Comparison of ENCODE assay signal across 30 cellular contexts in the genomic region with DNA sequence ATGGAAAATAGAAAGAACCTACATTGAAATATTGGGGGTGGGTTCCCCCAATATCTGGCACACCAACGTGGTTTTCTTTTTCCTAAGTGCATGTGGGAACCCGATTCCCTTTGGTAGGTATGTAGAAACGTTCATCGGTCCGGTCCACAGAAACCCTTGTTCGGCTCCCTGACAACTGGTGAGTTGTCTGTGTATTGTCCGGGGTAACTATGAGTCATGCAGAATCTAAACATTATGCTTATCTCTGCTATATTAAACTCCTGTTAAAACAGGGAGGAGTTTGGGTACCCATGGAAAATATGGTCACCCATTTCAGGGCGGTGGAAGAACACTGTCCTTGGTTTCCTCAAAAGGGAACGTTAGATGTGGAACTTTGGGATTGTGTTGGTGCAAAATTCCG. TPM values are rescaled to one million over a fixed set of nuclear protein-coding genes. Genes with fewer than 3 reads are reported as not detected.
DNase-seq lines count a peak whose midpoint lies in the region; ATAC-seq and TF ChIP-seq lines count a peak whose summit lies in the region.
"Had no signal": no experiment of that assay in that cellular context is flagged by ENCODE, and none has a peak within 500 bp of the region (broad histone marks: within the 10 kb centered on the region; RNA-seq: fewer than 3 reads in every experiment).

No MANE protein-coding gene starts in this region.

- 49 to 52% methylated on average over 10 of the region's 10 CpGs for WGBS in GM23248 (ENCODE audit: low coverage in 1 of 2, low lambda C conversion rate in 2 of 2, missing lambda C conversion rate in 2 of 2), 2 experiments
- WGBS in IMR-90 (ENCODE audit: extremely low coverage in 2 of 2, insufficient read length in 1 of 2), 2 experiments, result no CpG with 5 or more reads among the region's 10 CpGs
- WGBS in mammary epithelial cell (ENCODE audit: low coverage, missing lambda C conversion rate), result 74% methylated on average over 10 of the region's 10 CpGs

- H3K4me3 Mint-ChIP-seq in activated naive CD4-positive, alpha-beta T cell treated with anti-CD3 and anti-CD28 coated beads for 36 hours, result no peak overlapping the region
- H3K4me3 Mint-ChIP-seq: activated CD4-positive, alpha-beta T cell treated with anti-CD3 and anti-CD28 coated beads, Interleukin-2, amount 10 ng/mL, durations not matched to agents 24 days and 14 days; neural crest cell; WTC11 had no signal

- H2BK15ac ChIP-seq in IMR-90 (ENCODE audit: low read depth, low read length), result no peak overlapping the region

- POLR2A ChIA-PET in IMR-90 (lab: Charles Lee; ENCODE audit: unreplicated experiment), result no interaction called here

- H4K20me1 ChIP-seq in GM23248 (ENCODE audit: insufficient read depth) (no peaks in the 10 kb centered on the region), IMR-90 (ENCODE audit: insufficient read depth, low read length) (no peaks in the 10 kb centered on the region), mammary epithelial cell (ENCODE audit: insufficient read depth, low read length) (no peaks in the 10 kb centered on the region)

- in situ Hi-C loops in GM23248 (cut with MboI) (no loop called here), IMR-90 (cut with MboI; ENCODE audit: low sequenced_read_pairs) (no loop called here), mammary epithelial cell (cut with MboI; ENCODE audit: low sequenced_read_pairs in 2 of 2) (no loop called here)

- no peak overlapping the region for H3K27ac ChIP-seq in GM23248
- H3K27ac ChIP-seq in IMR-90 (ENCODE audit: insufficient read depth, low read length), result no peak overlapping the region
- no peak overlapping the region for H3K27ac ChIP-seq in mammary epithelial cell (ENCODE audit: insufficient read depth, low read depth, low read length)
- H3K27ac ChIP-seq: left lung, ovary, Peyer's patch, SJSA1, suprapubic skin, upper lobe of right lung had no signal

- H3K9me2 ChIP-seq in GM23248 (ENCODE audit: insufficient read depth), result no peaks in the 10 kb centered on the region

- H3K36me3 ChIP-seq in GM23248 (ENCODE audit: low read depth), result no peaks in the 10 kb centered on the region
- H3K36me3 ChIP-seq in IMR-90 (ENCODE audit: control insufficient read depth, insufficient read depth, low read length), result no peaks in the 10 kb centered on the region
- H3K36me3 ChIP-seq in mammary epithelial cell (ENCODE audit: insufficient read depth, low read length), result no peaks in the 10 kb centered on the region
- H3K36me3 ChIP-seq: left lung, ovary, Peyer's patch, SJSA1, suprapubic skin, upper lobe of right lung had no signal

- no peak overlapping the region for H2BK5ac ChIP-seq in IMR-90 (ENCODE audit: low read depth, low read length, poor library complexity, severe bottlenecking)

- H3K4me1 Mint-ChIP-seq in activated naive CD4-positive, alpha-beta T cell treated with anti-CD3 and anti-CD28 coated beads for 36 hours (ENCODE audit: low read depth), result no peaks in the 10 kb centered on the region
- H3K4me1 Mint-ChIP-seq: activated CD4-positive, alpha-beta T cell treated with anti-CD3 and anti-CD28 coated beads, Interleukin-2, amount 10 ng/mL, durations not matched to agents 24 days and 14 days; neural crest cell had no signal

- no peak overlapping the region for H2BK120ac ChIP-seq in IMR-90 (ENCODE audit: low read depth, low read length)

- no peak for ATAC-seq in IMR-90 (ENCODE audit: low read depth)
- ATAC-seq: left lung, upper lobe of right lung had no signal

- H3K27me3 Mint-ChIP-seq in activated naive CD4-positive, alpha-beta T cell treated with anti-CD3 and anti-CD28 coated beads for 36 hours (ENCODE audit: low read depth), result peaks cover 4% of the 10 kb centered on the region

- peaks cover 16% of the 10 kb centered on the region; the same call in 1 of the 2 replicates for H3K27me3 ChIP-seq in GM23248 (replicated peaks; ENCODE audit: insufficient read depth)
- peaks cover 16% of the 10 kb centered on the region for H3K27me3 ChIP-seq in IMR-90 (ENCODE audit: control insufficient read depth, insufficient read depth, low read length)
- no peaks in the 10 kb centered on the region for H3K27me3 ChIP-seq in mammary epithelial cell (ENCODE audit: insufficient read depth, low read length)
- H3K27me3 ChIP-seq: ovary, Peyer's patch, upper lobe of right lung had no signal

- H3K27ac Mint-ChIP-seq in activated naive CD4-positive, alpha-beta T cell treated with anti-CD3 and anti-CD28 coated beads for 36 hours, result no peak overlapping the region
- H3K27ac Mint-ChIP-seq: activated CD4-positive, alpha-beta T cell treated with anti-CD3 and anti-CD28 coated beads, Interleukin-2, amount 10 ng/mL, durations not matched to agents 24 days and 14 days; WTC11 had no signal

- TF ChIP-seq POLR2A in IMR-90 (IDR thresholded peaks at IDR 0.05; ENCODE audit: low read depth, low read length), result no peak

- H3K4me3 ChIP-seq in GM23248 (no peak overlapping the region), IMR-90 (ENCODE audit: insufficient read depth, low read depth, low read length) (no peak overlapping the region), mammary epithelial cell (replicated peaks in 1 of 3; ENCODE audit: insufficient read depth in 1 of 3, low read depth in 2 of 3, low read length in 3 of 3) (no peak overlapping the region), fibroblast of villous mesenchyme (ENCODE audit: low read depth, low read length) (no peak overlapping the region)
- H3K4me3 ChIP-seq: left lung, ovary, Peyer's patch, SJSA1, suprapubic skin, upper lobe of right lung had no signal

- H3K9me3 ChIP-seq in GM23248 (ENCODE audit: low read depth) (no peaks in the 10 kb centered on the region), IMR-90 (ENCODE audit: control insufficient read depth, insufficient read depth, low read length) (0 out of 2 replicates have a peak, but pooled peaks cover 1% of the 10 kb centered on the region), mammary epithelial cell (replicated peaks; ENCODE audit: insufficient read depth, low read length) (peaks cover 6% of the 10 kb centered on the region)
- H3K9me3 ChIP-seq: left lung, ovary, suprapubic skin, upper lobe of right lung had no signal

- dilution Hi-C loops in IMR-90 (cut with HindIII; ENCODE audit: low sequenced_read_pairs, unreplicated experiment) (no loop called here), mammary epithelial cell (cut with HindIII; ENCODE audit: low sequenced_read_pairs) (no loop called here)

- H4K8ac ChIP-seq in IMR-90 (ENCODE audit: low read depth in 2 of 2, low read length in 2 of 2), result no peak overlapping the region

- H3K36me3 Mint-ChIP-seq in activated naive CD4-positive, alpha-beta T cell treated with anti-CD3 and anti-CD28 coated beads for 36 hours (ENCODE audit: low read depth), result no peaks in the 10 kb centered on the region

- no peak overlapping the region for H2AK9ac ChIP-seq in IMR-90 (replicated peaks; ENCODE audit: low read depth, low read length, poor library complexity)

- H2AK5ac ChIP-seq in IMR-90 (ENCODE audit: low read depth, low read length), result no peak overlapping the region

- H4K5ac ChIP-seq in IMR-90 (ENCODE audit: low read depth, low read length), result no peak overlapping the region

- peak; percentile 35 for DNase-seq in GM23248
- DNase-seq in IMR-90, result peak; percentile 32
- DNase-seq in mammary epithelial cell, result peak; percentile 34
- DNase-seq in fibroblast of villous mesenchyme (ENCODE audit: low read depth), result peak; percentile 6
- DNase-seq in activated naive CD4-positive, alpha-beta T cell treated with anti-CD3 and anti-CD28 coated beads for 36 hours, result no peak
- no peak for DNase-seq in NCI-H1694 treated with DMSO at 0.1 percent for 48 hours (lab: John Stamatoyannopoulos, UW)
- DNase-seq in NCI-H1092 treated with DMSO at 0.1 percent for 48 hours (lab: John Stamatoyannopoulos, UW), result no peak
- DNase-seq: activated CD4-positive, alpha-beta T cell treated with anti-CD3 and anti-CD28 coated beads, Interleukin-2, amount 10 ng/mL, durations not matched to agents 24 days and 14 days; activated effector memory CD4-positive, alpha-beta T cell treated with anti-CD3 and anti-CD28 coated beads, Interleukin-2, amount 50 U/mL, for 16 hours; activated T-cell treated with anti-CD3 and anti-CD28 coated beads, Interleukin-2, amount 50 U/mL, for 1 hour; C1 segment of cervical spinal cord; DMS153; GDM1; glutamatergic neuron; KG1; left lung; MM.1S; NCI-H1436 treated with DMSO at 0.1 percent for 48 hours; NCI-H345; ovary; Peyer's patch; stimulated activated naive CD4-positive, alpha-beta T cell treated with Interleukin-2 at 50 U/mL for 16 hours; upper lobe of right lung had no signal

- no peaks in the 10 kb centered on the region for H3K9me3 Mint-ChIP-seq in activated naive CD4-positive, alpha-beta T cell treated with anti-CD3 and anti-CD28 coated beads for 36 hours
- H3K9me3 Mint-ChIP-seq: activated CD4-positive, alpha-beta T cell treated with anti-CD3 and anti-CD28 coated beads, Interleukin-2, amount 10 ng/mL, durations not matched to agents 24 days and 14 days had no signal

- no peaks in the 10 kb centered on the region for H3F3A ChIP-seq in GM23248 (ENCODE audit: insufficient read depth)

- H2AFZ ChIP-seq in GM23248, result no peak overlapping the region
- no peak overlapping the region for H2AFZ ChIP-seq in IMR-90 (replicated peaks; ENCODE audit: low read length, poor library complexity)
- no peak overlapping the region for H2AFZ ChIP-seq in mammary epithelial cell (ENCODE audit: low read depth, low read length)

- no peak overlapping the region for H4K91ac ChIP-seq in IMR-90 (ENCODE audit: insufficient read depth, low read depth, low read length)

- H3K56ac ChIP-seq in IMR-90 (ENCODE audit: extremely low read depth, insufficient read depth, low read length), result no peak overlapping the region

- no peaks in the 10 kb centered on the region for H3K9me1 ChIP-seq in IMR-90 (ENCODE audit: insufficient read depth, low read length)

- BruUV-seq in IMR-90 (replicated peaks; lab: Mats Ljungman, UMichigan) (no TSS peak), mammary epithelial cell (replicated peaks; lab: Mats Ljungman, UMichigan) (no TSS peak)

- TF ChIP-seq CTCF in IMR-90 (conservative IDR thresholded peaks at IDR 0.05; ENCODE audit: low read depth, low read length), result no peak
- TF ChIP-seq CTCF in mammary epithelial cell (conservative IDR thresholded peaks at IDR 0.05 in 1 of 2, IDR thresholded peaks at IDR 0.05 in 1 of 2; ENCODE audit: extremely low read depth in 1 of 2, insufficient read depth in 1 of 2, low read depth in 1 of 2, low read length in 2 of 2), result no peak
- TF ChIP-seq CTCF in fibroblast of villous mesenchyme (IDR thresholded peaks at IDR 0.05; ENCODE audit: insufficient read depth, low read depth, low read length), result no peak

- no peak overlapping the region for H3K23ac ChIP-seq in IMR-90 (ENCODE audit: low read depth, low read length)

- no peaks in the 10 kb centered on the region for H3K79me1 ChIP-seq in IMR-90 (ENCODE audit: low read depth in 1 of 2, low read length in 2 of 2)

- no peak overlapping the region for H3K4ac ChIP-seq in IMR-90 (ENCODE audit: low read depth, low read length)

- H3K9ac ChIP-seq in GM23248 (no peak overlapping the region), IMR-90 (ENCODE audit: low read depth, low read length) (no peak overlapping the region), mammary epithelial cell (ENCODE audit: insufficient read depth, low read length) (no peak overlapping the region)

- no peak overlapping the region for H2BK20ac ChIP-seq in IMR-90 (ENCODE audit: low read depth, low read length)

- H3K14ac ChIP-seq in IMR-90 (replicated peaks; ENCODE audit: low read depth, low read length), result no peak overlapping the region

- no peaks in the 10 kb centered on the region for H3K79me2 ChIP-seq in GM23248 (ENCODE audit: insufficient read depth)
- H3K79me2 ChIP-seq in mammary epithelial cell (ENCODE audit: insufficient read depth, low read length), result no peaks in the 10 kb centered on the region

- CTCF ChIA-PET in IMR-90 (lab: Yijun Ruan, JAX), result no interaction called here
- CTCF ChIA-PET in mammary epithelial cell (lab: Charles Lee; ENCODE audit: low non-redundant PET), result no interaction called here
- CTCF ChIA-PET in activated naive CD4-positive, alpha-beta T cell treated with anti-CD3 and anti-CD28 coated beads for 36 hours (lab: Charles Lee), result no interaction called here

- H3K4me1 ChIP-seq in GM23248 (ENCODE audit: insufficient read depth) (no peaks in the 10 kb centered on the region), IMR-90 (ENCODE audit: control insufficient read depth, insufficient read depth, low read length) (no peaks in the 10 kb centered on the region), mammary epithelial cell (ENCODE audit: insufficient read depth, low read length) (peaks cover 16% of the 10 kb centered on the region)
- H3K4me1 ChIP-seq: left lung, Peyer's patch, suprapubic skin, upper lobe of right lung had no signal

- H3K4me2 ChIP-seq in GM23248 (ENCODE audit: unreplicated experiment) (no peak overlapping the region), IMR-90 (ENCODE audit: low read depth, low read length) (no peak overlapping the region), mammary epithelial cell (ENCODE audit: insufficient read depth, low read depth, low read length) (no peak overlapping the region)

- no peak for TF ChIP-seq RAD21 in IMR-90 (IDR thresholded peaks at IDR 0.05; ENCODE audit: low read length)

- H3K18ac ChIP-seq in IMR-90 (ENCODE audit: low read depth, low read length), result no peak overlapping the region

- intact Hi-C loops in IMR-90 (cut with micrococcal nuclease) (no loop called here), mammary epithelial cell (cut with micrococcal nuclease) (no loop called here)
- intact Hi-C loops in activated naive CD4-positive, alpha-beta T cell treated with anti-CD3 and anti-CD28 coated beads for 36 hours (cut with micrococcal nuclease), result no loop called here

RNA-seq across cellular contexts. Expression of a gene that starts 25.1 kb away (rescaled TPM):
- not detected in 2 replicates for total RNA-seq in GM23248 (2014; rRNA removed; shearing (Covaris generic))
- not detected in 2 replicates for polyA plus RNA-seq in GM23248 (2016; fragmentation: Nextera tagmentation; extraction: Ambion mirVana)
- total RNA-seq in IMR-90 (2012; rRNA removed), result not detected in 2 replicates
- polyA plus RNA-seq in IMR-90 (2012; rRNA removed), result not detected in 2 replicates
- not detected in 2 replicates for polyA plus RNA-seq in IMR-90 (2012; cell fraction: cytosol; rRNA removed)
- polyA plus RNA-seq in IMR-90 (2012; cell fraction: nucleus; rRNA removed; ENCODE audit: low replicate concordance), result not detected in 2 replicates
- total RNA-seq in mammary epithelial cell, result 1 to 10 TPM in 1 of 2 donors, under 1 TPM in 1; 0.17 to 1.1 TPM
- 0.65 TPM for polyA plus RNA-seq in mammary epithelial cell
- polyA minus RNA-seq in mammary epithelial cell, result not detected
- total RNA-seq in fibroblast of villous mesenchyme, result not detected in 2 replicates
- not detected for total RNA-seq in activated naive CD4-positive, alpha-beta T cell treated with anti-CD3 and anti-CD28 coated beads for 36 hours
- total RNA-seq: activated CD4-positive, alpha-beta T cell treated with anti-CD3 and anti-CD28 coated beads, Interleukin-2, amount 10 ng/mL, durations not matched to agents 24 days and 14 days; activated CD8-positive, alpha-beta memory T cell treated with anti-CD3 and anti-CD28 coated beads for 36 hours; cerebellum; mesenteric fat pad; neural crest cell; Peyer's patch; SJSA1 had no signal
- polyA plus RNA-seq: ovary had no signal

RNA-seq across cellular contexts. Expression of a gene that starts 49.0 kb away (rescaled TPM):
- not detected in 2 replicates for total RNA-seq in GM23248 (2014; rRNA removed; shearing (Covaris generic))
- polyA plus RNA-seq in GM23248 (2016; fragmentation: Nextera tagmentation; extraction: Ambion mirVana) (not detected in 2 replicates), IMR-90 (2012; rRNA removed) (not detected in 2 replicates), mammary epithelial cell (0.08 TPM)
- total RNA-seq in IMR-90 (2012; rRNA removed) (not detected in 2 replicates), mammary epithelial cell (under 1 TPM in 1 of 2 donors, not detected in 1; 0.24 TPM), fibroblast of villous mesenchyme (not detected in 2 replicates)
- not detected in 2 replicates for polyA plus RNA-seq in IMR-90 (2012; cell fraction: cytosol; rRNA removed)
- polyA plus RNA-seq in IMR-90 (2012; cell fraction: nucleus; rRNA removed; ENCODE audit: low replicate concordance), result not detected in 2 replicates
- polyA minus RNA-seq in mammary epithelial cell, result not detected
- total RNA-seq in activated naive CD4-positive, alpha-beta T cell treated with anti-CD3 and anti-CD28 coated beads for 36 hours, result not detected
- total RNA-seq: activated CD4-positive, alpha-beta T cell treated with anti-CD3 and anti-CD28 coated beads, Interleukin-2, amount 10 ng/mL, durations not matched to agents 24 days and 14 days; mesenteric fat pad; neural crest cell; SJSA1; suprapubic skin; WTC11 had no signal

RNA-seq across cellular contexts. Expression of a gene that starts 60.0 kb away (rescaled TPM):
- not detected in 2 replicates for total RNA-seq in GM23248 (2014; rRNA removed; shearing (Covaris generic))
- polyA plus RNA-seq in GM23248 (2016; fragmentation: Nextera tagmentation; extraction: Ambion mirVana) (not detected in 2 replicates), IMR-90 (2012; rRNA removed) (not detected in 2 replicates), mammary epithelial cell (not detected)
- total RNA-seq in IMR-90 (2012; rRNA removed) (not detected in 2 replicates), mammary epithelial cell (not detected), fibroblast of villous mesenchyme (not detected in 2 replicates)
- polyA plus RNA-seq in IMR-90 (2012; cell fraction: cytosol; rRNA removed), result not detected in 2 replicates
- polyA plus RNA-seq in IMR-90 (2012; cell fraction: nucleus; rRNA removed; ENCODE audit: low replicate concordance), result not detected in 2 replicates
- not detected for polyA minus RNA-seq in mammary epithelial cell
- not detected for total RNA-seq in activated naive CD4-positive, alpha-beta T cell treated with anti-CD3 and anti-CD28 coated beads for 36 hours
- total RNA-seq: activated CD4-positive, alpha-beta T cell treated with anti-CD3 and anti-CD28 coated beads, Interleukin-2, amount 10 ng/mL, durations not matched to agents 24 days and 14 days; activated CD8-positive, alpha-beta memory T cell treated with anti-CD3 and anti-CD28 coated beads for 36 hours; cerebellum; left lung; mesenteric fat pad; neural crest cell; ovary; SJSA1; suprapubic skin; upper lobe of right lung; WTC11 had no signal
- polyA plus RNA-seq: ovary had no signal

Comparison
In these comparisons a context has a peak if more than half of its experiments do, and no peak if none do; other contexts are left out.
1. DNase-seq: peak in GM23248 (single experiment), IMR-90 (single experiment), mammary epithelial cell (single experiment) and fibroblast of villous mesenchyme (single experiment); none in activated naive CD4-positive, alpha-beta T cell treated with anti-CD3 and anti-CD28 coated beads for 36 hours (single experiment), NCI-H1694 treated with DMSO at 0.1 percent for 48 hours (single experiment) and NCI-H1092 treated with DMSO at 0.1 percent for 48 hours (single experiment).